In genomic region chr7:1943933-1944618, GRCh38 we compare ENCODE assay signal across 19 cellular contexts.
DNase-seq lines count a peak whose midpoint lies in the region; ATAC-seq and TF ChIP-seq lines count a peak whose summit lies in the region.
"Had no signal": no experiment of that assay in that cellular context is flagged by ENCODE, and none has a peak within 500 bp of the region (broad histone marks: within the 10 kb centered on the region; RNA-seq: fewer than 3 reads in every experiment).

No MANE protein-coding gene starts in this region.

- CTCF ChIA-PET in activated CD4-positive, alpha-beta T cell treated with anti-CD3 and anti-CD28 coated beads for 36 hours (lab: Charles Lee) = no interaction called here
- CTCF ChIA-PET in WTC11 (lab: Charles Lee) = interaction anchor here (1.1 kb wide), 1 partner anchor 60 kb away, joined by 6 read pairs; no protein-coding TSS in a partner anchor

- peaks cover 44% of the 10 kb centered on the region for H3K4me1 Mint-ChIP-seq in activated CD4-positive, alpha-beta T cell treated with anti-CD3 and anti-CD28 coated beads, Interleukin-2, amount 10 ng/mL, durations not matched to agents 24 days and 14 days
- H3K4me1 Mint-ChIP-seq in activated CD4-positive, alpha-beta T cell treated with anti-CD3 and anti-CD28 coated beads for 36 hours = peaks cover 51% of the 10 kb centered on the region
- peaks cover 19% of the 10 kb centered on the region for H3K4me1 Mint-ChIP-seq in WTC11

- H3K4me3 Mint-ChIP-seq in activated CD4-positive, alpha-beta T cell treated with anti-CD3 and anti-CD28 coated beads, Interleukin-2, amount 10 ng/mL, durations not matched to agents 24 days and 14 days = peak overlapping the region; percentile 2
- no peak overlapping the region for H3K4me3 Mint-ChIP-seq in activated CD4-positive, alpha-beta T cell treated with anti-CD3 and anti-CD28 coated beads for 36 hours
- no peak overlapping the region for H3K4me3 Mint-ChIP-seq in WTC11

- no peak for TF ChIP-seq CTCF in WTC11 (IDR thresholded peaks at IDR 0.05)

- DNase-seq in activated CD4-positive, alpha-beta T cell treated with anti-CD3 and anti-CD28 coated beads, Interleukin-2, amount 10 ng/mL, durations not matched to agents 24 days and 14 days = peak; percentile 77
- no peak for DNase-seq in activated CD4-positive, alpha-beta T cell treated with anti-CD3 and anti-CD28 coated beads for 36 hours
- DNase-seq in WTC11 (ENCODE audit: low spot score) = no peak
- DNase-seq in left cardiac atrium = peak; percentile 9
- peak; percentile 50 for DNase-seq in posterior vena cava (ENCODE audit: low spot score)
- DNase-seq in NOMO-1 (lab: John Stamatoyannopoulos, UW; ENCODE audit: unreplicated experiment in 2 of 2) = no peak
- no peak for DNase-seq in activated gamma-delta T cell (lab: John Stamatoyannopoulos, UW)
- DNase-seq: 8988T; activated T-cell treated with anti-CD3 and anti-CD28 coated beads, Interleukin-2, amount 50 U/mL, for 1 hour; anterior cingulate cortex; dermis blood vessel endothelial cell; GM23248; hippocampal formation; KG1; NCI-H1417 treated with DMSO at 0.1 percent for 48 hours; NCI-H2227 treated with DMSO at 0.1 percent for 48 hours; stimulated activated naive CD4-positive, alpha-beta T cell treated with Interleukin-2 at 50 U/mL for 16 hours; upper lobe of right lung had no signal

- H3K27ac Mint-ChIP-seq in activated CD4-positive, alpha-beta T cell treated with anti-CD3 and anti-CD28 coated beads, Interleukin-2, amount 10 ng/mL, durations not matched to agents 24 days and 14 days = no peak overlapping the region
- no peak overlapping the region for H3K27ac Mint-ChIP-seq in activated CD4-positive, alpha-beta T cell treated with anti-CD3 and anti-CD28 coated beads for 36 hours
- peak overlapping the region; percentile 40 for H3K27ac Mint-ChIP-seq in WTC11

- ATAC-seq in activated CD4-positive, alpha-beta T cell treated with anti-CD3 and anti-CD28 coated beads for 36 hours = no peak
- no peak for ATAC-seq in WTC11
- ATAC-seq in left cardiac atrium = no peak
- no peak for ATAC-seq in GM19023 (IDR thresholded peaks at IDR 0.05; ENCODE audit: unreplicated experiment)
- ATAC-seq: upper lobe of right lung had no signal

- H3K9me3 Mint-ChIP-seq in activated CD4-positive, alpha-beta T cell treated with anti-CD3 and anti-CD28 coated beads, Interleukin-2, amount 10 ng/mL, durations not matched to agents 24 days and 14 days = no peaks in the 10 kb centered on the region
- no peaks in the 10 kb centered on the region for H3K9me3 Mint-ChIP-seq in activated CD4-positive, alpha-beta T cell treated with anti-CD3 and anti-CD28 coated beads for 36 hours (ENCODE audit: low read depth)
- 0 out of 2 replicates have a peak, but pooled peaks cover under 1% of the 10 kb centered on the region for H3K9me3 Mint-ChIP-seq in WTC11

- POLR2A ChIA-PET in activated CD4-positive, alpha-beta T cell treated with anti-CD3 and anti-CD28 coated beads for 36 hours (lab: Charles Lee) = no interaction called here
- POLR2A ChIA-PET in WTC11 (lab: Charles Lee) = interaction anchor here (0.5 kb wide), 1 partner anchor 234 kb away, joined by 5 read pairs; no protein-coding TSS in a partner anchor

- no peaks in the 10 kb centered on the region for H3K27me3 Mint-ChIP-seq in activated CD4-positive, alpha-beta T cell treated with anti-CD3 and anti-CD28 coated beads, Interleukin-2, amount 10 ng/mL, durations not matched to agents 24 days and 14 days
- H3K27me3 Mint-ChIP-seq in activated CD4-positive, alpha-beta T cell treated with anti-CD3 and anti-CD28 coated beads for 36 hours = no peaks in the 10 kb centered on the region
- H3K27me3 Mint-ChIP-seq in WTC11 (ENCODE audit: low read depth) = no peaks in the 10 kb centered on the region

- no peaks in the 10 kb centered on the region for H3K36me3 Mint-ChIP-seq in activated CD4-positive, alpha-beta T cell treated with anti-CD3 and anti-CD28 coated beads, Interleukin-2, amount 10 ng/mL, durations not matched to agents 24 days and 14 days (ENCODE audit: low read depth)
- H3K36me3 Mint-ChIP-seq in activated CD4-positive, alpha-beta T cell treated with anti-CD3 and anti-CD28 coated beads for 36 hours (ENCODE audit: low read depth) = no peaks in the 10 kb centered on the region
- peaks cover 1% of the 10 kb centered on the region for H3K36me3 Mint-ChIP-seq in WTC11

- intact Hi-C loops in activated CD4-positive, alpha-beta T cell treated with anti-CD3 and anti-CD28 coated beads, Interleukin-2, amount 10 ng/mL, durations not matched to agents 24 days and 14 days (cut with micrococcal nuclease) = loop anchor here (5.0 kb wide), 2 partner anchors 93 to 168 kb away; no protein-coding TSS in a partner anchor
- intact Hi-C loops in activated CD4-positive, alpha-beta T cell treated with anti-CD3 and anti-CD28 coated beads for 36 hours (cut with DNase I, micrococcal nuclease) = loop anchor here in 1 of 2 experiments (5.0 kb wide), 5 partner anchors 168 to 1022 kb away; partner anchors contain the start of gene EIF3B
- intact Hi-C loops in left cardiac atrium (cut with DNase I) = no loop called here
- intact Hi-C loops in posterior vena cava (cut with DNase I) = no loop called here

TF ChIP-seq in WTC11, 78 proteins besides CTCF, POLR2A, EP300 and RAD21:
- TF ChIP-seq ZNF423 (CRISPR knock-in tag; IDR thresholded peaks at IDR 0.05) = 0 out of 2 replicates have a peak, but pooled peaks have one; percentile 22
- TF ChIP-seq, protein P1, sequence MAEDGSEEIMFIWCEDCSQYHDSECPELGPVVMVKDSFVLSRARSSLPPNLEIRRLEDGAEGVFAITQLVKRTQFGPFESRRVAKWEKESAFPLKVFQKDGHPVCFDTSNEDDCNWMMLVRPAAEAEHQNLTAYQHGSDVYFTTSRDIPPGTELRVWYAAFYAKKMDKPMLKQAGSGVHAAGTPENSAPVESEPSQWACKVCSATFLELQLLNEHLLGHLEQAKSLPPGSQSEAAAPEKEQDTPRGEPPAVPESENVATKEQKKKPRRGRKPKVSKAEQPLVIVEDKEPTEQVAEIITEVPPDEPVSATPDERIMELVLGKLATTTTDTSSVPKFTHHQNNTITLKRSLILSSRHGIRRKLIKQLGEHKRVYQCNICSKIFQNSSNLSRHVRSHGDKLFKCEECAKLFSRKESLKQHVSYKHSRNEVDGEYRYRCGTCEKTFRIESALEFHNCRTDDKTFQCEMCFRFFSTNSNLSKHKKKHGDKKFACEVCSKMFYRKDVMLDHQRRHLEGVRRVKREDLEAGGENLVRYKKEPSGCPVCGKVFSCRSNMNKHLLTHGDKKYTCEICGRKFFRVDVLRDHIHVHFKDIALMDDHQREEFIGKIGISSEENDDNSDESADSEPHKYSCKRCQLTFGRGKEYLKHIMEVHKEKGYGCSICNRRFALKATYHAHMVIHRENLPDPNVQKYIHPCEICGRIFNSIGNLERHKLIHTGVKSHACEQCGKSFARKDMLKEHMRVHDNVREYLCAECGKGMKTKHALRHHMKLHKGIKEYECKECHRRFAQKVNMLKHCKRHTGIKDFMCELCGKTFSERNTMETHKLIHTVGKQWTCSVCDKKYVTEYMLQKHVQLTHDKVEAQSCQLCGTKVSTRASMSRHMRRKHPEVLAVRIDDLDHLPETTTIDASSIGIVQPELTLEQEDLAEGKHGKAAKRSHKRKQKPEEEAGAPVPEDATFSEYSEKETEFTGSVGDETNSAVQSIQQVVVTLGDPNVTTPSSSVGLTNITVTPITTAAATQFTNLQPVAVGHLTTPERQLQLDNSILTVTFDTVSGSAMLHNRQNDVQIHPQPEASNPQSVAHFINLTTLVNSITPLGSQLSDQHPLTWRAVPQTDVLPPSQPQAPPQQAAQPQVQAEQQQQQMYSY (CRISPR knock-in tag; IDR thresholded peaks at IDR 0.05) = no peak

Comparison
In these comparisons a context has a peak if more than half of its experiments do, and no peak if none do; other contexts are left out.
1. DNase-seq: peak in activated CD4-positive, alpha-beta T cell treated with anti-CD3 and anti-CD28 coated beads, Interleukin-2, amount 10 ng/mL, durations not matched to agents 24 days and 14 days (single experiment), left cardiac atrium (single experiment) and posterior vena cava (single experiment); none in activated CD4-positive, alpha-beta T cell treated with anti-CD3 and anti-CD28 coated beads for 36 hours (single experiment), WTC11 (single experiment), NOMO-1 (0 of 2) and activated gamma-delta T cell (single experiment).